18 cellular contexts compared by ENCODE assay signal in the genomic region with DNA sequence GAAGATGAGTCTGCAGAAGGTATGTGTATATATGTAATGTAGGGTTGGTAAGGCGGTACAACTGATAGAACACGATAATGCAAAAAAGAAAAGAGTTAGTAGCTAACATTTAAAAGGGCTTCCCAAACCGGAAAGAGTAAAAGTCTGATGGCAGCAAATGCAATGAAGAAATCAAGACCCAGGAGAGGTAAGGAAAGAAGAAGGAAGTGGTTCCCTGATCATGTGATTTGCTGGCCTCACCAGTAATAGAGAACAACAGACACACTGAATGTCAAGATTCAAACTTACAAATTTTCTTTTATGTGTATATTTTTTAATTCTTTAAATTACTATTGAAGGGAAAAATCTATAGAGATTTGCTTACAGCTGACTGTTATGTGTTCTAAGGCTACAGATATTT. TPM values are rescaled to one million over a fixed set of nuclear protein-coding genes. Genes with fewer than 3 reads are reported as not detected.
A peak's percentile ranks its signal among the peaks of the same experiment; 100 is the strongest.
DNase-seq lines count a peak whose midpoint lies in the region; ATAC-seq and TF ChIP-seq lines count a peak whose summit lies in the region.
"Had no signal": no experiment of that assay in that cellular context is flagged by ENCODE, and none has a peak within 500 bp of the region (broad histone marks: within the 10 kb centered on the region; RNA-seq: fewer than 3 reads in every experiment).

No MANE protein-coding gene starts in this region.

- CTCF ChIA-PET in CD8-positive, alpha-beta memory T cell (lab: Charles Lee): interaction anchor here (1.0 to 2.2 kb wide), 2 partner anchors 9 to 101 kb away, joined by 4 to 5 read pairs; no protein-coding TSS in a partner anchor

- no peak overlapping the region for H3K4me3 ChIP-seq in CD8-positive, alpha-beta memory T cell (ENCODE audit: low read length)
- no peak overlapping the region for H3K4me3 ChIP-seq in left lung
- no peak overlapping the region for H3K4me3 ChIP-seq in tibial nerve
- H3K4me3 ChIP-seq: BLaER1, Peyer's patch, thyroid gland had no signal

- TF ChIP-seq CTCF in CD14-positive monocyte (IDR thresholded peaks at IDR 0.05) (no peak), left lung (IDR thresholded peaks at IDR 0.05) (no peak), tibial nerve (IDR thresholded peaks at IDR 0.05) (no peak)

- no peaks in the 10 kb centered on the region for H3K27me3 ChIP-seq in CD8-positive, alpha-beta memory T cell (ENCODE audit: insufficient read depth, low read length, poor library complexity, severe bottlenecking)
- H3K27me3 ChIP-seq in left lung (no peaks in the 10 kb centered on the region), tibial nerve (no peaks in the 10 kb centered on the region)
- H3K27me3 ChIP-seq: BLaER1, Peyer's patch, thyroid gland had no signal

- H3K27ac ChIP-seq in CD8-positive, alpha-beta memory T cell (ENCODE audit: low read depth, low read length): no peak overlapping the region
- H3K27ac ChIP-seq in left lung (peak overlapping the region in 1 of 2 donors; percentile 70), tibial nerve (no peak overlapping the region)
- H3K27ac ChIP-seq: BLaER1, Peyer's patch, thyroid gland had no signal

- H3K27me3 Mint-ChIP-seq in CD14-positive monocyte (ENCODE audit: low read depth in 3 of 3): peaks cover 0 to 2% (median 0%) of the 10 kb centered on the region in 3 donors
- H3K27me3 Mint-ChIP-seq in CD8-positive, alpha-beta memory T cell: no peaks in the 10 kb centered on the region

- intact Hi-C loops in CD14-positive monocyte (cut with micrococcal nuclease): loop anchor here in 1 of 2 donors (10.0 kb wide), 1 partner anchor 110 kb away; a partner anchor contains a TSS
- intact Hi-C loops in left lung (cut with DNase I): no loop called here

- DNase-seq in CD14-positive monocyte (ENCODE audit: low spot score) (peak; percentile 49), SKM-1 treated with dmso at 0.1 percent for 144 hours (lab: John Stamatoyannopoulos, UW; ENCODE audit: unreplicated experiment) (peak; percentile 14), left lung (no peak), tibial nerve (ENCODE audit: low spot score in 2 of 2) (no peak), NCI-H146 (lab: John Stamatoyannopoulos, UW) (no peak)
- DNase-seq in CD8-positive, alpha-beta memory T cell: no peak
- DNase-seq: activated CD4-positive, CD25-positive, alpha-beta regulatory T cell treated with anti-CD3 and anti-CD28 coated beads, Interleukin-2, amount 50 U/mL, for 72 hours; amniotic stem cell; cerebellar nuclear complex; DMS79 treated with DMSO at 0.1 percent for 48 hours; hippocampal formation; kidney glomerular epithelial cell; NCI-H69; Peyer's patch; posterior cingulate gyrus; thyroid gland had no signal

- H3K27ac Mint-ChIP-seq in CD14-positive monocyte: peak overlapping the region in 6 of 7 donors; percentile 37 to 85 (median 73)
- H3K27ac Mint-ChIP-seq in CD8-positive, alpha-beta memory T cell: peak overlapping the region in 5 of 8 donors; percentile 3 to 86 (median 54)

- ATAC-seq in left lung: peak; percentile 41
- no peak for ATAC-seq in HG02970 (IDR thresholded peaks at IDR 0.05; ENCODE audit: low FRiP score, unreplicated experiment)

- H3K9me3 Mint-ChIP-seq in CD14-positive monocyte: no peaks in the 10 kb centered on the region
- H3K9me3 Mint-ChIP-seq in CD8-positive, alpha-beta memory T cell: no peaks in the 10 kb centered on the region

- H3K36me3 Mint-ChIP-seq in CD14-positive monocyte: peaks cover 50 to 67% of the 10 kb centered on the region in 2 donors
- peaks cover 5 to 75% (median 18%) of the 10 kb centered on the region in 3 donors for H3K36me3 Mint-ChIP-seq in CD8-positive, alpha-beta memory T cell

- no peaks in the 10 kb centered on the region for H3K9me3 ChIP-seq in CD8-positive, alpha-beta memory T cell (ENCODE audit: low read length)
- H3K9me3 ChIP-seq in left lung (no peaks in the 10 kb centered on the region), tibial nerve (no peaks in the 10 kb centered on the region)
- H3K9me3 ChIP-seq: BLaER1, Peyer's patch, thyroid gland had no signal

- TF ChIP-seq POLR2A in tibial nerve (IDR thresholded peaks at IDR 0.05): no peak

- H3K4me1 Mint-ChIP-seq in CD14-positive monocyte: peaks cover 23% of the 10 kb centered on the region
- peaks cover 31 to 59% (median 58%) of the 10 kb centered on the region in 3 donors for H3K4me1 Mint-ChIP-seq in CD8-positive, alpha-beta memory T cell

- no peak for TF ChIP-seq EP300 in tibial nerve (IDR thresholded peaks at IDR 0.05)

- 78 to 83% methylated on average over 3 of the region's 3 CpGs for WGBS in tibial nerve, 2 donors

- H3K4me3 Mint-ChIP-seq in CD14-positive monocyte: peak overlapping the region in 1 of 2 donors; percentile 67
- no peak overlapping the region for H3K4me3 Mint-ChIP-seq in CD8-positive, alpha-beta memory T cell

- H3K4me1 ChIP-seq in CD8-positive, alpha-beta memory T cell (ENCODE audit: insufficient read depth, low read length): peaks cover 3% of the 10 kb centered on the region
- H3K4me1 ChIP-seq in left lung (peaks cover 3 to 39% of the 10 kb centered on the region in 2 donors), tibial nerve (peaks cover 0 to 16% (median 0%) of the 10 kb centered on the region in 4 donors)
- H3K4me1 ChIP-seq: BLaER1, Peyer's patch, thyroid gland had no signal

- peaks cover 38% of the 10 kb centered on the region for H3K36me3 ChIP-seq in CD8-positive, alpha-beta memory T cell (ENCODE audit: insufficient read depth, low read length)
- H3K36me3 ChIP-seq in left lung (peaks cover 0 to 87% of the 10 kb centered on the region in 2 donors), tibial nerve (peaks cover 2 to 73% (median 9%) of the 10 kb centered on the region in 3 donors)

- POLR2A ChIA-PET in CD8-positive, alpha-beta memory T cell (lab: Charles Lee): no interaction called here

RNA-seq across cellular contexts. Expression of a gene that starts 18.4 kb away (rescaled TPM):
- 10 to 100 TPM; 12.5 to 16.3 TPM for polyA plus RNA-seq in CD14-positive monocyte
- 10 to 100 TPM; 37.5 to 42.6 TPM for total RNA-seq in CD8-positive, alpha-beta memory T cell
- polyA plus RNA-seq in CD8-positive, alpha-beta memory T cell: 27.9 TPM
- total RNA-seq in left lung (10 to 100 TPM; 40.7 to 50.7 TPM), tibial nerve (10 to 100 TPM; 47.1 to 95.3 (median 79.8) TPM)

RNA-seq across cellular contexts. Expression of a gene that starts 18.8 kb away (rescaled TPM):
- 1 to 10 TPM; 3.5 to 4.3 TPM for polyA plus RNA-seq in CD14-positive monocyte
- total RNA-seq in CD8-positive, alpha-beta memory T cell: 1 to 10 TPM; 7.8 to 8.6 TPM
- polyA plus RNA-seq in CD8-positive, alpha-beta memory T cell: 5.2 TPM
- 1 to 10 TPM; 5.2 to 5.9 TPM for total RNA-seq in left lung
- 1 to 10 TPM; 2.1 to 5.0 (median 2.3) TPM for total RNA-seq in tibial nerve

RNA-seq across cellular contexts. Expression of a gene that starts 40.6 kb away (rescaled TPM):
- 10 to 100 TPM; 25.4 to 39.7 TPM for polyA plus RNA-seq in CD14-positive monocyte
- 10 to 100 TPM; 18.6 to 21.4 TPM for total RNA-seq in CD8-positive, alpha-beta memory T cell
- 33.6 TPM for polyA plus RNA-seq in CD8-positive, alpha-beta memory T cell
- 10 to 100 TPM; 33.4 to 35.0 TPM for total RNA-seq in left lung
- 10 to 100 TPM in 3 of 4 donors, 1 to 10 TPM in 1; 9.3 to 17.6 (median 16.0) TPM for total RNA-seq in tibial nerve

Comparison
In these comparisons a context has a peak if more than half of its experiments do, and no peak if none do; other contexts are left out.
1. DNase-seq: peak in CD14-positive monocyte (single experiment) and SKM-1 treated with dmso at 0.1 percent for 144 hours (single experiment); none in CD8-positive, alpha-beta memory T cell (0 of 5), left lung (0 of 2), tibial nerve (0 of 2) and NCI-H146 (single experiment).